Comparison of ENCODE assay signal across 9 cellular contexts in the genomic region with DNA sequence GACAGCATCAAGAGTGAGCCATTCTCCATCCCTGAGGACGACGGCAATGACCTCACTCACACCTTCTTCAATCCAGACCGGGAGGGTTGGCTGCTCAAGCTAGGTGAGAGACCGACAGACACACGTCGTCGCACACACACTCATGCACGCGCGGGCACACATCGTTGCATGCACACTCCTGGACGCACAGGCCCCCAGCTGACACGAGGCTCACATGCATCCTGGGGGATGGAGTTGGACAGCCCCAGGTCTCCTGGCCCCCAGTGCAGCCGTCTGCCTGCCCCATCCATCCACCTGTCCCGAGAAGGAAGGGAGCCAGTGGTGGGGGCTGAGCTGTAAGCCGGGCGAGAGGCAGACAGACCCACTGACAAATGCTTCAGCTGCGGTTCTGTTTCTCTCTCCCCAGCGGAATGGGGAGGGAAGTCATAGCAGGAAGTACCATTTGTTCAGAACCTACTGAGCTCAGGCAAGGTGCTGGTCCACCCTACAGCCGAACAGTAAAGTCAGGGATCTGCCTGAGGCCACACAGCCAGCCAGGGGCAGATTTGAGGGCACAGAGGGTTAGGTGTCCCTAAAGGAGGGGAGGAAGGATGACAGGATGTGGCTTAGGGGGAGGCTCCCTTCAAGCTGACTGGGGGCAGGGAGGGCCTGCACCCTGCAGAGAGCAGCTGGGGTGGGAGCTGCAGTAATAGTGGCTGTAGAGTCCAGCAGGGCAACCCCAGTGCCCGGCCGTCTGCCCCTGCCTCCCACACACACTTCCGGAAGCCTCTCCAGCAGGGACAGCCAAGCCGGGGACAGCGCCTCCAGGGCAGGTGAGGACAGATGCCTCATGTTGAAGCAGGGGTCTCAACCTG. TPM values are rescaled to one million over a fixed set of nuclear protein-coding genes. Genes with fewer than 3 reads are reported as not detected.
DNase-seq lines count a peak whose midpoint lies in the region; ATAC-seq and TF ChIP-seq lines count a peak whose summit lies in the region.
"Had no signal": no experiment of that assay in that cellular context is flagged by ENCODE, and none has a peak within 500 bp of the region (broad histone marks: within the 10 kb centered on the region; RNA-seq: fewer than 3 reads in every experiment).

No MANE protein-coding gene starts in this region.

- DNase-seq in COLO829 (ENCODE audit: low spot score) (peak; percentile 33), HL-60 (ENCODE audit: low read depth in 1 of 2, low spot score in 1 of 2) (peak; percentile 82 to 85), lower lobe of right lung (no peak), cerebellar nuclear complex (lab: John Stamatoyannopoulos, UW) (no peak), H9 (no peak), NCI-H510A treated with DMSO at 0.1 percent for 48 hours (lab: John Stamatoyannopoulos, UW) (no peak)
- DNase-seq in activated CD4-positive, alpha-beta T cell treated with anti-CD3 and anti-CD28 coated beads, Interleukin-2, amount 50 U/mL, for 1 hour = peak; percentile 27
- DNase-seq: dorsolateral prefrontal cortex had no signal

- H3K36me3 ChIP-seq in lower lobe of right lung = peaks cover 5% of the 10 kb centered on the region

- H3K4me3 ChIP-seq in HL-60 (replicated peaks; ENCODE audit: insufficient read depth, low read length) (no peak overlapping the region), lower lobe of right lung (no peak overlapping the region)
- H3K4me3 ChIP-seq: dorsolateral prefrontal cortex had no signal

- H3K4me1 ChIP-seq in lower lobe of right lung (peaks cover 79% of the 10 kb centered on the region), H9 (ENCODE audit: insufficient read depth, low read length) (peaks cover 3% of the 10 kb centered on the region; the same call in 1 of the 2 replicates)

- no peak overlapping the region for H3K27ac Mint-ChIP-seq in H9

- no peak overlapping the region for H4K8ac ChIP-seq in H9 (replicated peaks; ENCODE audit: insufficient read length, low read depth, low read length)

- H2BK15ac ChIP-seq in H9 (ENCODE audit: low read depth, low read length) = no peak overlapping the region

- H2BK12ac ChIP-seq in H9 (ENCODE audit: insufficient read length, low read depth, low read length) = no peak overlapping the region

- H3T11ph ChIP-seq in H9 (ENCODE audit: low read length) = no peak overlapping the region

- H2BK20ac ChIP-seq in H9 (ENCODE audit: low read depth, low read length, poor library complexity, severe bottlenecking) = no peak overlapping the region

- H3K56ac ChIP-seq in H9 (ENCODE audit: insufficient read length, low read depth, low read length) = no peak overlapping the region

- no peaks in the 10 kb centered on the region for H3K36me3 Mint-ChIP-seq in H9 (ENCODE audit: insufficient read depth in 1 of 3, low read depth in 3 of 3)

- no peak overlapping the region for H3K4me3 Mint-ChIP-seq in H9

- H2BK120ac ChIP-seq in H9 (ENCODE audit: low read depth, low read length, poor library complexity, severe bottlenecking) = no peak overlapping the region

- H3K23me2 ChIP-seq in H9 (ENCODE audit: insufficient read length, low read depth, low read length, poor library complexity, severe bottlenecking) = no peaks in the 10 kb centered on the region

- no peak overlapping the region for H2AK5ac ChIP-seq in H9 (ENCODE audit: insufficient read length, low read length)

- H3K27me3 Mint-ChIP-seq in H9 (ENCODE audit: low read depth) = peaks cover 22% of the 10 kb centered on the region

- TF ChIP-seq CTCF in HL-60 (IDR thresholded peaks at IDR 0.05; ENCODE audit: insufficient read depth, low read length) = no peak
- no peak for TF ChIP-seq CTCF in lower lobe of right lung (IDR thresholded peaks at IDR 0.05)
- no peak for TF ChIP-seq CTCF in H9 (conservative IDR thresholded peaks at IDR 0.05)

- peak; percentile 18 to 25 for ATAC-seq in lower lobe of right lung
- no peak for ATAC-seq in GM21529 (IDR thresholded peaks at IDR 0.05; ENCODE audit: unreplicated experiment)

- no peak overlapping the region for H3K18ac ChIP-seq in H9 (ENCODE audit: insufficient read length, low read depth, low read length)

- no peaks in the 10 kb centered on the region for H4K20me1 ChIP-seq in H9 (ENCODE audit: control insufficient read depth, insufficient read depth, insufficient read length)

- no peak overlapping the region for H2BK5ac ChIP-seq in H9 (ENCODE audit: insufficient read length, low read length)

- no peak overlapping the region for H4K91ac ChIP-seq in H9 (ENCODE audit: insufficient read length, low read depth, low read length)

- H3K27ac ChIP-seq in HL-60 (replicated peaks) (peak overlapping the region; percentile 92), lower lobe of right lung (peak overlapping the region; percentile 65), H9 (ENCODE audit: insufficient read length, low read depth, low read length) (no peak overlapping the region)

- H3K27me3 ChIP-seq in HL-60 (ENCODE audit: insufficient read depth, poor library complexity, severe bottlenecking) (no peaks in the 10 kb centered on the region), lower lobe of right lung (ENCODE audit: low read depth) (peaks cover 3% of the 10 kb centered on the region), H9 (ENCODE audit: insufficient read depth, low read length) (no peaks in the 10 kb centered on the region)
- H3K27me3 ChIP-seq: dorsolateral prefrontal cortex had no signal

- H3K4me2 ChIP-seq in H9 (ENCODE audit: insufficient read depth, insufficient read length, low read length) = no peak overlapping the region

- peaks cover 0 to 10% of the 10 kb centered on the region in 2 experiments; a peak in 2 of 5 replicates for H3K9me3 Mint-ChIP-seq in H9

- no peaks in the 10 kb centered on the region for H3K79me2 ChIP-seq in H9 (ENCODE audit: insufficient read depth, low read length)

- WGBS in H9 (ENCODE audit: extremely low coverage, insufficient read length, low lambda C conversion rate) = no CpG with 5 or more reads among the region's 25 CpGs

- no peak overlapping the region for H3K14ac ChIP-seq in H9 (ENCODE audit: insufficient read depth, low read length)

- H4K5ac ChIP-seq in H9 (ENCODE audit: insufficient read length, low read depth, low read length) = no peak overlapping the region

- no peaks in the 10 kb centered on the region for H3K79me1 ChIP-seq in H9 (ENCODE audit: insufficient read depth, low read depth, low read length, poor library complexity, severe bottlenecking)

- H3K9me3 ChIP-seq in lower lobe of right lung (no peaks in the 10 kb centered on the region), H9 (ENCODE audit: control insufficient read depth, low read depth, low read length) (no peaks in the 10 kb centered on the region)

- H3K4me1 Mint-ChIP-seq in H9 = peaks cover 50 to 60% of the 10 kb centered on the region in 2 experiments

- H2AFZ ChIP-seq in H9 (ENCODE audit: low read length) = no peak overlapping the region

- no peak overlapping the region for H3K23ac ChIP-seq in H9 (ENCODE audit: insufficient read length, low read depth, low read length)

- no peak overlapping the region for H3K4ac ChIP-seq in H9 (ENCODE audit: low read depth, low read length)

- intact Hi-C loops in lower lobe of right lung (cut with DNase I) = no loop called here

- H3K9ac ChIP-seq in H9 (ENCODE audit: extremely low read depth, insufficient read length, low read length) = no peak overlapping the region

RNA-seq across cellular contexts. Expression of a gene that starts 27.1 kb away (rescaled TPM):
- total RNA-seq in lower lobe of right lung (45.4 TPM), H9 (2021) (not detected in 2 replicates)

Comparison
In these comparisons a context has a peak if more than half of its experiments do, and no peak if none do; other contexts are left out.
1. DNase-seq: peak in COLO829 (single experiment), HL-60 (2 of 2) and activated CD4-positive, alpha-beta T cell treated with anti-CD3 and anti-CD28 coated beads, Interleukin-2, amount 50 U/mL, for 1 hour (single experiment); none in lower lobe of right lung (single experiment), cerebellar nuclear complex (0 of 2), H9 (single experiment) and NCI-H510A treated with DMSO at 0.1 percent for 48 hours (single experiment).
2. RNA of a gene that starts 27.1 kb away (total RNA-seq): 45.4 TPM in lower lobe of right lung (single experiment); not detected in H9; every median in the first group is over 10 times any median in the second.